ENCODE assay signal across 8 cellular contexts in the genomic region with DNA sequence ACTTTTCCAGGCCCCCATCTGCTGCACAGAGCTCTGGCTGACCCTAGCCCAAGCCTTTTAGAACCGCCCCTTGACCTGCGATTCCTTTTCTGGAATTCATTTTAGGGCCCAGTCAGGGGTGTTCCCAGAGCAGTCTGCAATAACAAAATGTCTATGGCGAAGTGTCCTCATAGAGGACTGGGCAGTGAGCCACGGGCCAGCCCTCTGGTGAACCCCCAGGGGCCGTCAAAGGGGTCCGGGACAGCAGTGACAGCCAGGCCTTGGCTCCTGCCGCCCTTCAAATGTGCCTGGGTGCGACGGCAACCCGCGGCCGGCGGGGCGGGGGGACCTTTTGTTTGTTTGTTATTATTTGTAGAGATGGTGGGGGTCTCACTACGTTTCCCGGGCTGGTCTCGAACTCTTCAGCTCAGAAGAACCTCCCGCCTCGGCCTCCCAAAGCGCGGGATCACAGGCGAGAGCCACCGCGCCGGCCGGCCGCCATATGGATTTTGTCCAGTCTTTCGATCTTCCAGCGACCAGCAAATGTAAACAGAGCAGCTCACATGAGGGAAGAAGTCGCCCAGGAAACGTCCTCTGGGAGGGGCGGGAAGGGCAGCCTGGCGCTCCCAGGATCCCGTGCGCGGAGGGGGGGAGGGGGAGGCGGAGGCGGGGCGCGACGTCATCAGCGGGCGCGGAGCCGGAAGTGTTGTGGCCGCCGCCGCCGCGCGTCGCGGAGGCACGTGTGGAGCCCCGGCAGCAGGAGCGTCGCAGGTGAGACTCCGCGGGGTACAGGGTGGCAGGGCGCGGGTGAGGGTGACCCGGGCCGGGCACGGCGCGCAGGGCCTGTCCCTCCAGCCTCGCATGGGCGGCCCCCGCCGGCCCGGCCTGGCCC. TPM values are rescaled to one million over a fixed set of nuclear protein-coding genes. Genes with fewer than 3 reads are reported as not detected.
A peak's percentile ranks its signal among the peaks of the same experiment; 100 is the strongest.
DNase-seq lines count a peak whose midpoint lies in the region; ATAC-seq and TF ChIP-seq lines count a peak whose summit lies in the region.

A gene (plus strand): TSS at position 685 of the 871 bp plus-strand sequence. CDS start 783 bp downstream, outside the sequence.

- peaks cover under 1% of the 10 kb centered on the region for H3K27me3 Mint-ChIP-seq in activated T-cell treated with anti-CD3 and anti-CD28 coated beads, Interleukin-2, amount 50 U/mL, for 4 hours (ENCODE audit: low read depth)

- H3K36me3 Mint-ChIP-seq in activated T-cell treated with anti-CD3 and anti-CD28 coated beads, Interleukin-2, amount 50 U/mL, for 4 hours (ENCODE audit: insufficient read depth), result peaks cover 4% of the 10 kb centered on the region

- H3K9me3 Mint-ChIP-seq in activated T-cell treated with anti-CD3 and anti-CD28 coated beads, Interleukin-2, amount 50 U/mL, for 4 hours, result no peaks in the 10 kb centered on the region

- peak within 1 kb of the TSS; percentile 80 for H3K9ac ChIP-seq in muscle layer of colon (ENCODE audit: low read length)

- TF ChIP-seq POLR2A in GM19193 (IDR thresholded peaks at IDR 0.05; ENCODE audit: extremely low read depth, insufficient read depth, insufficient read length) (peak; percentile 64), erythroblast (IDR thresholded peaks at IDR 0.05; ENCODE audit: low read length) (no peak)

- peak; percentile 87 for DNase-seq in ACHN
- peak; percentile 98 for DNase-seq in HuH-7.5 (ENCODE audit: low spot score)
- DNase-seq in OCI-M2 (lab: John Stamatoyannopoulos, UW; ENCODE audit: unreplicated experiment), result peak; percentile 38
- DNase-seq in activated T-cell treated with anti-CD3 and anti-CD28 coated beads, Interleukin-2, amount 50 U/mL, for 4 hours, result peak; percentile 74
- DNase-seq in erythroblast (lab: John Stamatoyannopoulos, UW), result peak; percentile 89 to 94
- DNase-seq in stimulated activated CD8-positive, alpha-beta memory T cell treated with anti-CD3 and anti-CD28 coated beads, Interleukin-7, amount 100 ng/mL, for 1 hour (ENCODE audit: low read depth in 2 of 2), result peak; percentile 63 to 67

- ATAC-seq in activated T-cell treated with anti-CD3 and anti-CD28 coated beads, Interleukin-2, amount 50 U/mL, for 4 hours, result peak; percentile 81 to 84

- H3K4me3 Mint-ChIP-seq in activated T-cell treated with anti-CD3 and anti-CD28 coated beads, Interleukin-2, amount 50 U/mL, for 4 hours, result peak within 1 kb of the TSS; percentile 94

- H3K27me3 ChIP-seq in muscle layer of colon (ENCODE audit: control insufficient read depth in 1 of 2, insufficient read depth in 2 of 2, low read length in 2 of 2), result no peaks in the 10 kb centered on the region

- peaks cover 14% of the 10 kb centered on the region for H3K36me3 ChIP-seq in muscle layer of colon (ENCODE audit: insufficient read depth, low read length)

- H3K4me1 Mint-ChIP-seq in activated T-cell treated with anti-CD3 and anti-CD28 coated beads, Interleukin-2, amount 50 U/mL, for 4 hours (ENCODE audit: low read depth), result peaks cover 38% of the 10 kb centered on the region

- peak within 1 kb of the TSS; percentile 93 for H3K27ac ChIP-seq in muscle layer of colon (ENCODE audit: low read depth, low read length)

- peaks cover 87% of the 10 kb centered on the region for H3K4me1 ChIP-seq in muscle layer of colon (ENCODE audit: insufficient read depth, low read length)

- in situ Hi-C loops in ACHN (cut with HindIII; ENCODE audit: low pct_ligation_motif_present, low pct_unique_long_range_greater_than_20kb, low sequenced_read_pairs), result no loop called here

- H3K9me3 ChIP-seq in muscle layer of colon (ENCODE audit: low read length), result no peaks in the 10 kb centered on the region

- peak within 1 kb of the TSS; percentile 93 to 96 for H3K4me3 ChIP-seq in muscle layer of colon (ENCODE audit: low read depth in 1 of 2, low read length in 2 of 2)

RNA-seq across cellular contexts. Expression of the gene that starts here (rescaled TPM):
- 10 to 100 TPM; 53.0 to 62.2 (median 61.5) TPM for total RNA-seq in activated T-cell treated with anti-CD3 and anti-CD28 coated beads, Interleukin-2, amount 50 U/mL, for 4 hours

Comparison
In these comparisons a context has a peak if more than half of its experiments do, and no peak if none do; other contexts are left out.
1. Peak in every context shown above with its lines: DNase-seq, ATAC-seq, H3K4me3 ChIP-seq and H3K27ac ChIP-seq.
2. DNase-seq: peak in every context shown above with its lines; median percentile 98 in HuH-7.5; 92 in erythroblast; 87 in ACHN; 74 in activated T-cell treated with anti-CD3 and anti-CD28 coated beads, Interleukin-2, amount 50 U/mL, for 4 hours; 65 in stimulated activated CD8-positive, alpha-beta memory T cell treated with anti-CD3 and anti-CD28 coated beads, Interleukin-7, amount 100 ng/mL, for 1 hour; 38 in OCI-M2.